8 cellular contexts compared by ENCODE assay signal in the genomic region with DNA sequence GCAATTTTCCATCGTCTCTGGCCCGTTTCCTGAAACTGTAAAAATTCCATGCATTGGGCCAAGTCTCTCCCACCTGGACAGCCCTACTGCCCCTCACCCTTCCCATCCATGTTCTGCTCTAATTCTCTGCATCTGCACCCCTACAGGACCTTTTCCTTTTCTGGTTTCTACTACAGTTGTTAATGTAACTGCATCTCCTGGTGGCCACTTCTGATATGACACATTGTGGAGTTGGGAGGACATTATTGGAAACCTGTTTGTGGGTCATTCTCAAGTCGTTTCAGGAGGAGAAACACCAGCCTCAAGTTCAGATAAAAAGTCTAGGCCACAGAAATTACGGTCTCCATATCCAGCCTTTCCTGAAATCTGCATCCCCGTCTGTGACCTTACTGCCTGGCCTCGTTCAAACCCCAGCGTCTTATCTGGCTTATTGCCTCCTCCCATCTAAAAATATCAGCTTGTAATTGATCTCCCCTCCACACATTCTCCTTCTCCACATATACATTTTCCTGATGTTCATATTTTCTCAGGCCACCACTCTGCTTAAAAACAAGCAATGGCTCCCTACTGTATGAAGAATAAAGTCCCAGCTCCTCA. TPM values are rescaled to one million over a fixed set of nuclear protein-coding genes. Genes with fewer than 3 reads are reported as not detected.
A peak's percentile ranks its signal among the peaks of the same experiment; 100 is the strongest.
DNase-seq lines count a peak whose midpoint lies in the region; ATAC-seq and TF ChIP-seq lines count a peak whose summit lies in the region.

No MANE protein-coding gene starts in this region.

- no peak overlapping the region for H3K4me3 Mint-ChIP-seq in activated CD8-positive, alpha-beta memory T cell treated with anti-CD3 and anti-CD28 coated beads, Interleukin-2, amount 10 ng/mL, durations not matched to agents 7 days and 5 days
- H3K4me3 Mint-ChIP-seq in nephron: no peak overlapping the region
- H3K4me3 Mint-ChIP-seq in activated naive CD8-positive, alpha-beta T cell treated with anti-CD3 and anti-CD28 coated beads for 36 hours: no peak overlapping the region

- peak; percentile 48 for DNase-seq in activated CD8-positive, alpha-beta memory T cell treated with anti-CD3 and anti-CD28 coated beads, Interleukin-2, amount 10 ng/mL, durations not matched to agents 7 days and 5 days
- no peak for DNase-seq in activated CD8-positive, alpha-beta memory T cell treated with anti-CD3 and anti-CD28 coated beads, Interleukin-2, amount 50 U/mL, for 48 hours
- DNase-seq in T-helper 9 cell (peak; percentile 25), epithelial cell of proximal tubule (ENCODE audit: low read depth) (no peak), NCI-H1436 (lab: John Stamatoyannopoulos, UW) (no peak)
- DNase-seq in activated naive CD8-positive, alpha-beta T cell treated with anti-CD3 and anti-CD28 coated beads for 36 hours: no peak

- H3K4me3 ChIP-seq in epithelial cell of proximal tubule (ENCODE audit: low read depth, low read length): no peak overlapping the region

- CTCF ChIA-PET in activated CD8-positive, alpha-beta memory T cell treated with anti-CD3 and anti-CD28 coated beads, Interleukin-2, amount 10 ng/mL, durations not matched to agents 7 days and 5 days (lab: Charles Lee): interaction anchor here (0.8 to 4.4 kb wide), 4 partner anchors 22 to 397 kb away, joined by 3 to 23 read pairs (median 4); no protein-coding TSS in a partner anchor

- peaks cover 31% of the 10 kb centered on the region for H3K27me3 Mint-ChIP-seq in activated CD8-positive, alpha-beta memory T cell treated with anti-CD3 and anti-CD28 coated beads, Interleukin-2, amount 10 ng/mL, durations not matched to agents 7 days and 5 days
- peaks cover 3% of the 10 kb centered on the region for H3K27me3 Mint-ChIP-seq in nephron (ENCODE audit: low read depth)
- H3K27me3 Mint-ChIP-seq in activated naive CD8-positive, alpha-beta T cell treated with anti-CD3 and anti-CD28 coated beads for 36 hours: peaks cover 3% of the 10 kb centered on the region

- TF ChIP-seq CTCF in epithelial cell of proximal tubule (conservative IDR thresholded peaks at IDR 0.05; ENCODE audit: low read depth, low read length): peak; percentile 95
- TF ChIP-seq CTCF in nephron (IDR thresholded peaks at IDR 0.05; ENCODE audit: unreplicated experiment in 3 of 3): peak; percentile 59 to 68 (median 64)

- ATAC-seq in activated CD8-positive, alpha-beta memory T cell treated with anti-CD3 and anti-CD28 coated beads, Interleukin-2, amount 10 ng/mL, durations not matched to agents 7 days and 5 days: no peak
- peak; percentile 50 for ATAC-seq in HG03460 (IDR thresholded peaks at IDR 0.05; ENCODE audit: unreplicated experiment)

- H3K9me3 Mint-ChIP-seq in activated CD8-positive, alpha-beta memory T cell treated with anti-CD3 and anti-CD28 coated beads, Interleukin-2, amount 10 ng/mL, durations not matched to agents 7 days and 5 days (ENCODE audit: low read depth): no peaks in the 10 kb centered on the region
- peaks cover 3% of the 10 kb centered on the region for H3K9me3 Mint-ChIP-seq in nephron
- H3K9me3 Mint-ChIP-seq in activated naive CD8-positive, alpha-beta T cell treated with anti-CD3 and anti-CD28 coated beads for 36 hours: no peaks in the 10 kb centered on the region

- H3K27ac Mint-ChIP-seq in activated CD8-positive, alpha-beta memory T cell treated with anti-CD3 and anti-CD28 coated beads, Interleukin-2, amount 10 ng/mL, durations not matched to agents 7 days and 5 days: no peak overlapping the region
- no peak overlapping the region for H3K27ac Mint-ChIP-seq in nephron
- no peak overlapping the region for H3K27ac Mint-ChIP-seq in activated naive CD8-positive, alpha-beta T cell treated with anti-CD3 and anti-CD28 coated beads for 36 hours

- no peaks in the 10 kb centered on the region for H3K36me3 Mint-ChIP-seq in activated CD8-positive, alpha-beta memory T cell treated with anti-CD3 and anti-CD28 coated beads, Interleukin-2, amount 10 ng/mL, durations not matched to agents 7 days and 5 days
- no peaks in the 10 kb centered on the region for H3K36me3 Mint-ChIP-seq in nephron (ENCODE audit: low read depth)
- no peaks in the 10 kb centered on the region for H3K36me3 Mint-ChIP-seq in activated naive CD8-positive, alpha-beta T cell treated with anti-CD3 and anti-CD28 coated beads for 36 hours

- H3K4me1 Mint-ChIP-seq in activated CD8-positive, alpha-beta memory T cell treated with anti-CD3 and anti-CD28 coated beads, Interleukin-2, amount 10 ng/mL, durations not matched to agents 7 days and 5 days: no peaks in the 10 kb centered on the region
- no peaks in the 10 kb centered on the region for H3K4me1 Mint-ChIP-seq in nephron
- no peaks in the 10 kb centered on the region for H3K4me1 Mint-ChIP-seq in activated naive CD8-positive, alpha-beta T cell treated with anti-CD3 and anti-CD28 coated beads for 36 hours

RNA-seq across cellular contexts. Expression of gene EMP1, which starts 37.6 kb away (rescaled TPM):
- total RNA-seq in activated CD8-positive, alpha-beta memory T cell treated with anti-CD3 and anti-CD28 coated beads, Interleukin-2, amount 10 ng/mL, durations not matched to agents 7 days and 5 days: 1 to 10 TPM; 6.1 to 8.8 TPM
- total RNA-seq in epithelial cell of proximal tubule: 117 and 166 TPM in 2 replicates
- 1 to 10 TPM; 3.2 to 4.4 TPM for total RNA-seq in activated naive CD8-positive, alpha-beta T cell treated with anti-CD3 and anti-CD28 coated beads for 36 hours

Comparison
In these comparisons a context has a peak if more than half of its experiments do, and no peak if none do; other contexts are left out.
1. DNase-seq: peak in activated CD8-positive, alpha-beta memory T cell treated with anti-CD3 and anti-CD28 coated beads, Interleukin-2, amount 10 ng/mL, durations not matched to agents 7 days and 5 days (single experiment) and T-helper 9 cell (single experiment); none in activated CD8-positive, alpha-beta memory T cell treated with anti-CD3 and anti-CD28 coated beads, Interleukin-2, amount 50 U/mL, for 48 hours (single experiment), epithelial cell of proximal tubule (single experiment), NCI-H1436 (single experiment) and activated naive CD8-positive, alpha-beta T cell treated with anti-CD3 and anti-CD28 coated beads for 36 hours (single experiment).
2. RNA of gene EMP1, which starts 37.6 kb away (total RNA-seq): 117 to 166 TPM in epithelial cell of proximal tubule; 6.1 to 8.8 TPM in activated CD8-positive, alpha-beta memory T cell treated with anti-CD3 and anti-CD28 coated beads, Interleukin-2, amount 10 ng/mL, durations not matched to agents 7 days and 5 days and 3.2 to 4.4 TPM in activated naive CD8-positive, alpha-beta T cell treated with anti-CD3 and anti-CD28 coated beads for 36 hours; every median in the first group is over 10 times any median in the second.